Comparison of ENCODE assay signal across 1 cellular context in the genomic region with DNA sequence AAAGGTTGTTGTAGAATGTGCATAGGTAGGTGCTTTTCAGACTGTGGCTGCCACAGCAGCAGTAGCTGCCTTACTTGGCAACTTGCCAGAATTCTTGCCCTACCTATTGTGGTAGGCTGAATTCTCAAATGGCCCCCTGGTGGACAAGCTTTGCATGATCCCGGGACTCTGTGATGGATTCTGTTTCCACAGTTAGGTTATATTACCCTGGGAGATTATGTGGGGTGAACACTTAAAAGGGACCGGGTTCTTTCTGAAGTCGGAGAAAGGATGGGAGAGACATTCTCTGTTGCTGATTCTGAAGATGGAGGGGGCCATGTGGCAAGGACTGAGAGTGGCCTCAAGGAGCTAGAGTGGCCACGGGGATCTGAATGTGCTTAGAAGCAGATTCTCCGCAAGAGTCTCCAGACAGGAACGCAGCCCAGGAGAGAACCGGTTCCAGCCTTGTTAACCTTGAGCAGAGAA.
TF ChIP-seq lines count a peak whose summit lies in the region.

No MANE protein-coding gene starts in this region.

TF ChIP-seq in GM23338, 12 proteins besides CTCF, POLR2A, EP300 and RAD21 (continued from another document):
- TF ChIP-seq, protein P1, sequence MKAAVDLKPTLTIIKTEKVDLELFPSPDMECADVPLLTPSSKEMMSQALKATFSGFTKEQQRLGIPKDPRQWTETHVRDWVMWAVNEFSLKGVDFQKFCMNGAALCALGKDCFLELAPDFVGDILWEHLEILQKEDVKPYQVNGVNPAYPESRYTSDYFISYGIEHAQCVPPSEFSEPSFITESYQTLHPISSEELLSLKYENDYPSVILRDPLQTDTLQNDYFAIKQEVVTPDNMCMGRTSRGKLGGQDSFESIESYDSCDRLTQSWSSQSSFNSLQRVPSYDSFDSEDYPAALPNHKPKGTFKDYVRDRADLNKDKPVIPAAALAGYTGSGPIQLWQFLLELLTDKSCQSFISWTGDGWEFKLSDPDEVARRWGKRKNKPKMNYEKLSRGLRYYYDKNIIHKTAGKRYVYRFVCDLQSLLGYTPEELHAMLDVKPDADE (IDR thresholded peaks at IDR 0.05) = no peak
- TF ChIP-seq, protein P2, sequence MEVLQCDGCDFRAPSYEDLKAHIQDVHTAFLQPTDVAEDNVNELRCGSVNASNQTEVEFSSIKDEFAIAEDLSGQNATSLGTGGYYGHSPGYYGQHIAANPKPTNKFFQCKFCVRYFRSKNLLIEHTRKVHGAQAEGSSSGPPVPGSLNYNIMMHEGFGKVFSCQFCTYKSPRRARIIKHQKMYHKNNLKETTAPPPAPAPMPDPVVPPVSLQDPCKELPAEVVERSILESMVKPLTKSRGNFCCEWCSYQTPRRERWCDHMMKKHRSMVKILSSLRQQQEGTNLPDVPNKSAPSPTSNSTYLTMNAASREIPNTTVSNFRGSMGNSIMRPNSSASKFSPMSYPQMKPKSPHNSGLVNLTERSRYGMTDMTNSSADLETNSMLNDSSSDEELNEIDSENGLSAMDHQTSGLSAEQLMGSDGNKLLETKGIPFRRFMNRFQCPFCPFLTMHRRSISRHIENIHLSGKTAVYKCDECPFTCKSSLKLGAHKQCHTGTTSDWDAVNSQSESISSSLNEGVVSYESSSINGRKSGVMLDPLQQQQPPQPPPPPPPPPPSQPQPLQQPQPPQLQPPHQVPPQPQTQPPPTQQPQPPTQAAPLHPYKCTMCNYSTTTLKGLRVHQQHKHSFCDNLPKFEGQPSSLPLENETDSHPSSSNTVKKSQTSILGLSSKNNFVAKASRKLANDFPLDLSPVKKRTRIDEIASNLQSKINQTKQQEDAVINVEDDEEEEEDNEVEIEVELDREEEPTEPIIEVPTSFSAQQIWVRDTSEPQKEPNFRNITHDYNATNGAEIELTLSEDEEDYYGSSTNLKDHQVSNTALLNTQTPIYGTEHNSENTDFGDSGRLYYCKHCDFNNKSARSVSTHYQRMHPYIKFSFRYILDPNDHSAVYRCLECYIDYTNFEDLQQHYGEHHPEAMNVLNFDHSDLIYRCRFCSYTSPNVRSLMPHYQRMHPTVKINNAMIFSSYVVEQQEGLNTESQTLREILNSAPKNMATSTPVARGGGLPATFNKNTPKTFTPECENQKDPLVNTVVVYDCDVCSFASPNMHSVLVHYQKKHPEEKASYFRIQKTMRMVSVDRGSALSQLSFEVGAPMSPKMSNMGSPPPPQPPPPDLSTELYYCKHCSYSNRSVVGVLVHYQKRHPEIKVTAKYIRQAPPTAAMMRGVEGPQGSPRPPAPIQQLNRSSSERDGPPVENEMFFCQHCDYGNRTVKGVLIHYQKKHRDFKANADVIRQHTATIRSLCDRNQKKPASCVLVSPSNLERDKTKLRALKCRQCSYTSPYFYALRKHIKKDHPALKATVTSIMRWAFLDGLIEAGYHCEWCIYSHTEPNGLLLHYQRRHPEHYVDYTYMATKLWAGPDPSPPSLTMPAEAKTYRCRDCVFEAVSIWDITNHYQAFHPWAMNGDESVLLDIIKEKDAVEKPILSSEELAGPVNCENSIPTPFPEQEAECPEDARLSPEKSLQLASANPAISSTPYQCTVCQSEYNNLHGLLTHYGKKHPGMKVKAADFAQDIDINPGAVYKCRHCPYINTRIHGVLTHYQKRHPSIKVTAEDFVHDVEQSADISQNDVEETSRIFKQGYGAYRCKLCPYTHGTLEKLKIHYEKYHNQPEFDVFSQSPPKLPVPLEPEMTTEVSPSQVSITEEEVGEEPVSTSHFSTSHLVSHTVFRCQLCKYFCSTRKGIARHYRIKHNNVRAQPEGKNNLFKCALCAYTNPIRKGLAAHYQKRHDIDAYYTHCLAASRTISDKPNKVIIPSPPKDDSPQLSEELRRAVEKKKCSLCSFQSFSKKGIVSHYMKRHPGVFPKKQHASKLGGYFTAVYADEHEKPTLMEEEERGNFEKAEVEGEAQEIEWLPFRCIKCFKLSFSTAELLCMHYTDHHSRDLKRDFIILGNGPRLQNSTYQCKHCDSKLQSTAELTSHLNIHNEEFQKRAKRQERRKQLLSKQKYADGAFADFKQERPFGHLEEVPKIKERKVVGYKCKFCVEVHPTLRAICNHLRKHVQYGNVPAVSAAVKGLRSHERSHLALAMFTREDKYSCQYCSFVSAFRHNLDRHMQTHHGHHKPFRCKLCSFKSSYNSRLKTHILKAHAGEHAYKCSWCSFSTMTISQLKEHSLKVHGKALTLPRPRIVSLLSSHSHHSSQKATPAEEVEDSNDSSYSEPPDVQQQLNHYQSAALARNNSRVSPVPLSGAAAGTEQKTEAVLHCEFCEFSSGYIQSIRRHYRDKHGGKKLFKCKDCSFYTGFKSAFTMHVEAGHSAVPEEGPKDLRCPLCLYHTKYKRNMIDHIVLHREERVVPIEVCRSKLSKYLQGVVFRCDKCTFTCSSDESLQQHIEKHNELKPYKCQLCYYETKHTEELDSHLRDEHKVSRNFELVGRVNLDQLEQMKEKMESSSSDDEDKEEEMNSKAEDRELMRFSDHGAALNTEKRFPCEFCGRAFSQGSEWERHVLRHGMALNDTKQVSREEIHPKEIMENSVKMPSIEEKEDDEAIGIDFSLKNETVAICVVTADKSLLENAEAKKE (CRISPR knock-in tag; IDR thresholded peaks at IDR 0.05) = no peak
- no peak for TF ChIP-seq STAT1 (IDR thresholded peaks at IDR 0.05; ENCODE audit: unreplicated experiment)
- TF ChIP-seq EZH2 (IDR thresholded peaks at IDR 0.05; ENCODE audit: low read depth, unreplicated experiment) = no peak
- no peak for TF ChIP-seq ZNF331 (CRISPR knock-in tag; IDR thresholded peaks at IDR 0.05; ENCODE audit: low read depth)
- no peak for TF ChIP-seq NANOG (IDR thresholded peaks at IDR 0.05; ENCODE audit: borderline replicate concordance)
